Comparison of ENCODE assay signal across 12 cellular contexts in the genomic region with DNA sequence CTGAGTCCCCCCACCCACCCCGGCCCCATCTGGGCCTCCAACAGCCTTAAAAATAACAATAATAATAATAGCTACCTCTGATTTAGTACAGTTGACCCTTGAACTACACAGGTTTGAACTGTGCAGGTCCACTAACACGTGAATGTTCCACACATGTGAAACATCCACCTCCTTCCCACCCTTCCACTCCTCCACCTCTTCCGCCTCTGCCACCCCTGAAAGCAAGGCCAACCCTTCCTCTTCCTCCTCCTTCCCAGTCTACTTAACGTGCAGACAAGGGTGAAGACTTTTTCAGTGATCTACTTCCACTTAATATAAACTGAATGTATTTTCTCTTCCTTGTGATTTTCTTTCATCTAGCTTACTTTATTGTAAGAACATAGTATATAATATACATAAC. TPM values are rescaled to one million over a fixed set of nuclear protein-coding genes. Genes with fewer than 3 reads are reported as not detected.
DNase-seq lines count a peak whose midpoint lies in the region; ATAC-seq and TF ChIP-seq lines count a peak whose summit lies in the region.
"Had no signal": no experiment of that assay in that cellular context is flagged by ENCODE, and none has a peak within 500 bp of the region (broad histone marks: within the 10 kb centered on the region; RNA-seq: fewer than 3 reads in every experiment).

No MANE protein-coding gene starts in this region.

- H3K9ac ChIP-seq in mesenchymal stem cell (ENCODE audit: low read length), result peak overlapping the region; percentile 82

- H2BK120ac ChIP-seq in mesenchymal stem cell (ENCODE audit: low read depth, low read length), result peak overlapping the region; percentile 96

- no peak overlapping the region for H2BK5ac ChIP-seq in mesenchymal stem cell (ENCODE audit: low read depth, low read length, poor library complexity, severe bottlenecking)

- TF ChIP-seq POLR2A in suprapubic skin (IDR thresholded peaks at IDR 0.05), result no peak

- peak overlapping the region; percentile 99 for H4K91ac ChIP-seq in mesenchymal stem cell (ENCODE audit: low read length)

- H2BK12ac ChIP-seq in mesenchymal stem cell (ENCODE audit: low read length in 2 of 2), result peak overlapping the region; percentile 2 to 85

- H3K36me3 ChIP-seq in HEK293 (ENCODE audit: control insufficient read depth in 2 of 2, insufficient read depth in 1 of 2, low read length in 2 of 2), result no peaks in the 10 kb centered on the region
- peaks cover 30 to 74% of the 10 kb centered on the region in 2 experiments for H3K36me3 ChIP-seq in mesenchymal stem cell (ENCODE audit: control insufficient read depth in 1 of 2, insufficient read depth in 2 of 2, low read depth in 1 of 2, low read length in 2 of 2)
- H3K36me3 ChIP-seq in suprapubic skin, result no peaks in the 10 kb centered on the region

- no peak overlapping the region for H3K4me3 ChIP-seq in HEK293 (ENCODE audit: low read depth, low read length)
- H3K4me3 ChIP-seq in mesenchymal stem cell (ENCODE audit: insufficient read depth in 1 of 2, low read depth in 1 of 2, low read length in 2 of 2), result peak overlapping the region in 1 of 2 experiments; percentile 69
- peak overlapping the region; percentile 19 for H3K4me3 ChIP-seq in suprapubic skin

- H3K27me3 ChIP-seq in mesenchymal stem cell (ENCODE audit: control insufficient read depth in 1 of 2, insufficient read depth in 1 of 2, low read length in 2 of 2) (no peaks in the 10 kb centered on the region), suprapubic skin (no peaks in the 10 kb centered on the region)

- H3K4me3 Mint-ChIP-seq in stimulated activated naive B cell treated with anti-CD40 and anti-IgM and Interleukin-4, amounts not matched to agents 10 μg/mL and 1 μg/mL and 100 μg/mL, for 72 hours, result no peak overlapping the region

- CTCF ChIA-PET in HEK293 (lab: Yijun Ruan, JAX), result interaction anchor here (0.7 to 2.9 kb wide), 4 partner anchors 15 to 1898 kb away, joined by 3 to 13 read pairs (median 4); no protein-coding TSS in a partner anchor

- H3K27me3 Mint-ChIP-seq in stimulated activated naive B cell treated with anti-CD40 and anti-IgM and Interleukin-4, amounts not matched to agents 10 μg/mL and 1 μg/mL and 100 μg/mL, for 72 hours, result peaks cover 0 to 7% of the 10 kb centered on the region in 2 donors

- H4K8ac ChIP-seq in mesenchymal stem cell (ENCODE audit: low read length), result peak overlapping the region; percentile 99

- TF ChIP-seq CTCF in HEK293 (tag by site-specific recombination; IDR thresholded peaks at IDR 0.05) (no peak), suprapubic skin (IDR thresholded peaks at IDR 0.05) (no peak)

- peak overlapping the region; percentile 96 to 99 for H3K18ac ChIP-seq in mesenchymal stem cell (ENCODE audit: low read depth in 1 of 2, low read length in 2 of 2)

- no peak overlapping the region for H3K23ac ChIP-seq in mesenchymal stem cell (ENCODE audit: low read length in 2 of 2)

- ATAC-seq in stimulated activated naive B cell treated with anti-CD40 and anti-IgM and Interleukin-4, amounts not matched to agents 10 μg/mL and 1 μg/mL and 100 μg/mL, for 72 hours (replicated peaks), result no peak
- no peak for ATAC-seq in HG03108 (IDR thresholded peaks at IDR 0.05; ENCODE audit: unreplicated experiment)
- ATAC-seq: Panc1 had no signal

- DNase-seq in mesenchymal stem cell (no peak), suprapubic skin (ENCODE audit: low spot score in 2 of 2) (no peak), amniotic stem cell (lab: John Stamatoyannopoulos, UW) (no peak)
- no peak for DNase-seq in stimulated activated naive B cell treated with anti-CD40 and anti-IgM and Interleukin-4, amounts not matched to agents 10 μg/mL and 1 μg/mL and 100 μg/mL, for 72 hours
- DNase-seq: activated T-cell treated with anti-CD3 and anti-CD28 coated beads, Interleukin-2, amount 50 U/mL, for 1 hour; DMS 273 treated with DMSO at 0.1 percent for 48 hours had no signal

- H3K27ac ChIP-seq in HEK293 (ENCODE audit: extremely low read depth, low read depth, low read length), result no peak overlapping the region
- H3K27ac ChIP-seq in angular gyrus (ENCODE audit: low read depth, low read length), result peak overlapping the region; percentile 78
- H3K27ac ChIP-seq in mesenchymal stem cell (ENCODE audit: low read length, poor library complexity, severe bottlenecking), result peak overlapping the region; percentile 92
- peak overlapping the region; percentile 81 for H3K27ac ChIP-seq in suprapubic skin

- H3K14ac ChIP-seq in mesenchymal stem cell (ENCODE audit: low read length in 2 of 2), result no peak overlapping the region

- H3K9me3 ChIP-seq in HEK293 (ENCODE audit: control insufficient read depth, insufficient read depth, low read depth, low read length) (no peaks in the 10 kb centered on the region), mesenchymal stem cell (ENCODE audit: control insufficient read depth, low read length) (no peaks in the 10 kb centered on the region), suprapubic skin (no peaks in the 10 kb centered on the region)

- H3K4me1 ChIP-seq in HEK293 (ENCODE audit: control insufficient read depth, insufficient read depth, low read length) (0 out of 2 replicates have a peak, but pooled peaks cover 3% of the 10 kb centered on the region), mesenchymal stem cell (ENCODE audit: control insufficient read depth, insufficient read depth, low read depth, low read length) (peaks cover 75% of the 10 kb centered on the region), suprapubic skin (peaks cover 53% of the 10 kb centered on the region)

- POLR2A ChIA-PET in HEK293 (lab: Yijun Ruan, JAX), result no interaction called here

- H3K4me1 Mint-ChIP-seq in stimulated activated naive B cell treated with anti-CD40 and anti-IgM and Interleukin-4, amounts not matched to agents 10 μg/mL and 1 μg/mL and 100 μg/mL, for 72 hours, result peaks cover 18 to 32% of the 10 kb centered on the region in 2 donors

- H3K4ac ChIP-seq in mesenchymal stem cell (ENCODE audit: low read depth in 1 of 2, low read length in 2 of 2), result peak overlapping the region in 1 of 2 experiments; percentile 99

- H2AK5ac ChIP-seq in mesenchymal stem cell (ENCODE audit: low read length, severe bottlenecking), result no peak overlapping the region

- peaks cover 17% of the 10 kb centered on the region for H3K79me1 ChIP-seq in mesenchymal stem cell (replicated peaks; ENCODE audit: low read length, poor library complexity, severe bottlenecking)

- TF ChIP-seq EP300 in suprapubic skin (IDR thresholded peaks at IDR 0.05), result no peak

- H3K36me3 Mint-ChIP-seq in stimulated activated naive B cell treated with anti-CD40 and anti-IgM and Interleukin-4, amounts not matched to agents 10 μg/mL and 1 μg/mL and 100 μg/mL, for 72 hours, result peaks cover 4 to 5% of the 10 kb centered on the region in 2 donors

- no peak overlapping the region for H3K4me2 ChIP-seq in mesenchymal stem cell (ENCODE audit: low read length, poor library complexity, severe bottlenecking)

- no peaks in the 10 kb centered on the region for H3K9me3 Mint-ChIP-seq in stimulated activated naive B cell treated with anti-CD40 and anti-IgM and Interleukin-4, amounts not matched to agents 10 μg/mL and 1 μg/mL and 100 μg/mL, for 72 hours

- 31% methylated on average over 3 of the region's 4 CpGs for WGBS in mesenchymal stem cell
- WGBS in suprapubic skin, result 61% methylated on average over 3 of the region's 4 CpGs

- H2AFZ ChIP-seq in mesenchymal stem cell (ENCODE audit: low read depth, low read length), result no peak overlapping the region

- no peak overlapping the region for H3K27ac Mint-ChIP-seq in stimulated activated naive B cell treated with anti-CD40 and anti-IgM and Interleukin-4, amounts not matched to agents 10 μg/mL and 1 μg/mL and 100 μg/mL, for 72 hours

- H2BK15ac ChIP-seq in mesenchymal stem cell (ENCODE audit: low read depth, poor library complexity, severe bottlenecking), result no peak overlapping the region

TF ChIP-seq in HEK293, 187 proteins besides CTCF, POLR2A, EP300 and RAD21:
- TF ChIP-seq ZBTB21 (tag by site-specific recombination; IDR thresholded peaks at IDR 0.05) (no peak), EGR2 (tag by site-specific recombination; IDR thresholded peaks at IDR 0.05; ENCODE audit: low read depth) (peak; percentile 75), ZNF184 (tag by site-specific recombination; IDR thresholded peaks at IDR 0.05) (no peak), ZFHX2 (tag by site-specific recombination; conservative IDR thresholded peaks at IDR 0.05) (peak; percentile 71)

RNA-seq across cellular contexts. Expression of a gene that starts 10.8 kb away (rescaled TPM):
- polyA plus RNA-seq in mesenchymal stem cell (2013, experiment 1 of 2), result 203 TPM
- polyA plus RNA-seq in mesenchymal stem cell (2013, experiment 2 of 2), result 211 TPM
- total RNA-seq in suprapubic skin, result 10 to 100 TPM; 23.8 to 51.4 (median 43.9) TPM

RNA-seq across cellular contexts. Expression of a gene that starts 21.7 kb away (rescaled TPM):
- 0.08 TPM for polyA plus RNA-seq in mesenchymal stem cell (2013, experiment 1 of 2)
- 0.03 TPM for polyA plus RNA-seq in mesenchymal stem cell (2013, experiment 2 of 2)
- under 1 TPM in 2 of 4 donors, not detected in 2; 0.26 to 0.76 TPM for total RNA-seq in suprapubic skin
- total RNA-seq: cerebellum, renal cortical epithelial cell had no signal

RNA-seq across cellular contexts. Expression of a gene that starts 45.0 kb away (rescaled TPM):
- polyA plus RNA-seq in mesenchymal stem cell (2013, experiment 1 of 2), result not detected
- not detected for polyA plus RNA-seq in mesenchymal stem cell (2013, experiment 2 of 2)
- total RNA-seq in suprapubic skin, result not detected
- total RNA-seq: renal cortical epithelial cell had no signal

RNA-seq across cellular contexts. Expression of a gene that starts 58.5 kb away (rescaled TPM):
- 0.06 TPM for polyA plus RNA-seq in mesenchymal stem cell (2013, experiment 1 of 2)
- 0.12 TPM for polyA plus RNA-seq in mesenchymal stem cell (2013, experiment 2 of 2)
- total RNA-seq in suprapubic skin, result 10 to 100 TPM in 3 of 4 donors, 1 to 10 TPM in 1; 9.9 to 39.7 (median 19.7) TPM
- total RNA-seq: renal cortical epithelial cell had no signal
